ENCODE assay signal across 8 cellular contexts in the genomic region with DNA sequence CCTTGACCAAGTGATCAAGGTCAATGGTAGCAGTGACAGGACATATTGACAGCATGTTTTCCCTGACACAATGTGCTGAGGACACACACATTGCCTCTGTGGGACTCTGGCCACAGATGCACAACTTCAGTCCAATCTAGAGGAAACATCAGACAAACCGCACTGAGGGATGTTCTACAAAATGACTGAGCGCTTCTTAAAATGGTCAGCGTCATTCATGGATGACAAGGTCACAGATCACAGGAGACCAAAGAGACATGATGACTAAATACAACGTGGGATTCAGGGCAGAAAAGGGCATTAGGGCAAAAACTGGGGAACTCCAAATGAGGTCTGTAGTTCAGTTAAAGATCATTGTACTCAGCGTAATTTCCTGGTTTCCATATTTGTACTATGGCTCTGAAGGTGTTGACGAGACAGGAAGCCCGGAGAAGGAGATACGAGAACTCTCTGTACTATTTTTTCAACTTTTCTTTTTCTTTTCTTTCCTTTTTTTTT. TPM values are rescaled to one million over a fixed set of nuclear protein-coding genes. Genes with fewer than 3 reads are reported as not detected.
DNase-seq lines count a peak whose midpoint lies in the region; ATAC-seq and TF ChIP-seq lines count a peak whose summit lies in the region.

No MANE protein-coding gene starts in this region.

- H3K4me1 Mint-ChIP-seq in nephron progenitor cell (peaks cover 11% of the 10 kb centered on the region), neural progenitor cell (peaks cover 10% of the 10 kb centered on the region)

- H4K20me1 ChIP-seq in SU-DHL-6 (ENCODE audit: low read depth, low read length) = no peaks in the 10 kb centered on the region
- H4K20me1 ChIP-seq in neural progenitor cell (ENCODE audit: low read depth) = no peaks in the 10 kb centered on the region

- no peaks in the 10 kb centered on the region for H3K9me2 ChIP-seq in SU-DHL-6 (replicated peaks; ENCODE audit: insufficient read depth, low read length)

- CTCF ChIA-PET in GM10248 (lab: Yijun Ruan, JAX) = interaction anchor here (0.7 to 2.0 kb wide), 5 partner anchors 12 to 44 kb away, joined by 3 to 11 read pairs (median 3); no protein-coding TSS in a partner anchor

- peak; percentile 73 for DNase-seq in GM10248 (ENCODE audit: extremely low spot score)
- DNase-seq in dermis microvascular lymphatic vessel endothelial cell (ENCODE audit: low read depth in 2 of 2) = peak; percentile 11
- DNase-seq in nephron progenitor cell = no peak
- DNase-seq in epidermal melanocyte (ENCODE audit: insufficient read length, low spot score) = no peak
- DNase-seq in SHP77 treated with DMSO at 0.1 percent for 48 hours (lab: John Stamatoyannopoulos, UW) = no peak
- DNase-seq in neural progenitor cell (ENCODE audit: low spot score) = no peak

- H3K9ac ChIP-seq in SU-DHL-6 (ENCODE audit: low read length) = peak overlapping the region; percentile 34
- no peak overlapping the region for H3K9ac ChIP-seq in neural progenitor cell

- H3K36me3 ChIP-seq in SU-DHL-6 (ENCODE audit: low read length) (no peaks in the 10 kb centered on the region), neural progenitor cell (no peaks in the 10 kb centered on the region)

- H3K9me3 ChIP-seq in SU-DHL-6 (ENCODE audit: insufficient read depth, low read length) (no peaks in the 10 kb centered on the region), neural progenitor cell (ENCODE audit: low read depth) (no peaks in the 10 kb centered on the region)

- H3K9me3 Mint-ChIP-seq in nephron progenitor cell = no peaks in the 10 kb centered on the region
- no peaks in the 10 kb centered on the region for H3K9me3 Mint-ChIP-seq in neural progenitor cell

- H3K36me3 Mint-ChIP-seq in nephron progenitor cell (ENCODE audit: low read depth) (peaks cover 6% of the 10 kb centered on the region), neural progenitor cell (peaks cover 9% of the 10 kb centered on the region)

- POLR2A ChIA-PET in GM10248 (lab: Yijun Ruan, JAX) = interaction anchor here (0.6 kb wide), 1 partner anchor 22 kb away, joined by 8 read pairs; no protein-coding TSS in a partner anchor

- peaks cover 5% of the 10 kb centered on the region for H3K4me1 ChIP-seq in neural progenitor cell

- H3K27me3 Mint-ChIP-seq in nephron progenitor cell (ENCODE audit: low read depth, poor library complexity) (peaks cover 4% of the 10 kb centered on the region), neural progenitor cell (ENCODE audit: insufficient read depth, low read depth) (peaks cover 4% of the 10 kb centered on the region)

- no peaks in the 10 kb centered on the region for H3K79me2 ChIP-seq in SU-DHL-6 (ENCODE audit: insufficient read depth, low read length)
- H3K79me2 ChIP-seq in neural progenitor cell (ENCODE audit: low read depth) = no peaks in the 10 kb centered on the region

- H3F3A ChIP-seq in SU-DHL-6 (ENCODE audit: insufficient read depth) = peaks cover 26% of the 10 kb centered on the region
- no peaks in the 10 kb centered on the region for H3F3A ChIP-seq in neural progenitor cell (ENCODE audit: low read depth)

- ATAC-seq in GM21723 (IDR thresholded peaks at IDR 0.05; ENCODE audit: unreplicated experiment) = peak; percentile 60

- H3K4me3 ChIP-seq in SU-DHL-6 (ENCODE audit: insufficient read depth, low read length, poor library complexity, severe bottlenecking) = no peak overlapping the region
- H3K4me3 ChIP-seq in neural progenitor cell = no peak overlapping the region

- TF ChIP-seq CTCF in GM10248 (IDR thresholded peaks at IDR 0.05; ENCODE audit: control extremely low read depth, extremely low read depth, low read depth, missing control alignments) (no peak), SU-DHL-6 (IDR thresholded peaks at IDR 0.05; ENCODE audit: insufficient read depth, low read length, poor library complexity, severe bottlenecking) (no peak), nephron progenitor cell (IDR thresholded peaks at IDR 0.05) (no peak), neural progenitor cell (IDR thresholded peaks at IDR 0.05) (no peak)

- H3K4me3 Mint-ChIP-seq in nephron progenitor cell (no peak overlapping the region), neural progenitor cell (no peak overlapping the region)

- H3K27ac ChIP-seq in SU-DHL-6 (ENCODE audit: low read depth, low read length) (peak overlapping the region; percentile 79), neural progenitor cell (no peak overlapping the region)

- no peak overlapping the region for H3K27ac Mint-ChIP-seq in nephron progenitor cell
- H3K27ac Mint-ChIP-seq in neural progenitor cell = no peak overlapping the region

- H3K27me3 ChIP-seq in SU-DHL-6 (ENCODE audit: low read length) = no peaks in the 10 kb centered on the region
- H3K27me3 ChIP-seq in neural progenitor cell = no peaks in the 10 kb centered on the region

- H3K4me2 ChIP-seq in SU-DHL-6 (ENCODE audit: low read depth, low read length, poor library complexity, severe bottlenecking) (peak overlapping the region; percentile 42), neural progenitor cell (no peak overlapping the region)

- peak overlapping the region; percentile 79 for H2AFZ ChIP-seq in SU-DHL-6 (ENCODE audit: low read depth, low read length, severe bottlenecking)
- H2AFZ ChIP-seq in neural progenitor cell (replicated peaks) = no peak overlapping the region

RNA-seq across cellular contexts. Expression of gene PBX4, which starts 20.6 kb away (rescaled TPM):
- total RNA-seq in dermis microvascular lymphatic vessel endothelial cell (0.13 TPM in 1 of 2 replicates, not detected in the other), neural progenitor cell (ENCODE audit: low replicate concordance) (3.2 and 4.8 TPM in 2 replicates)

RNA-seq across cellular contexts. Expression of gene LPAR2, which starts 30.2 kb away (rescaled TPM):
- 0.51 and 1.0 TPM in 2 replicates for total RNA-seq in dermis microvascular lymphatic vessel endothelial cell
- 21.2 and 64.8 TPM in 2 replicates for total RNA-seq in neural progenitor cell (ENCODE audit: low replicate concordance)

RNA-seq across cellular contexts. Expression of gene GMIP, which starts 45.6 kb away (rescaled TPM):
- total RNA-seq in dermis microvascular lymphatic vessel endothelial cell = 3.7 and 8.0 TPM in 2 replicates
- 6.4 and 7.9 TPM in 2 replicates for total RNA-seq in neural progenitor cell (ENCODE audit: low replicate concordance)

RNA-seq across cellular contexts. Expression of gene CILP2, which starts 59.8 kb away (rescaled TPM):
- total RNA-seq in dermis microvascular lymphatic vessel endothelial cell (under 0.01 TPM in 2 replicates), neural progenitor cell (ENCODE audit: low replicate concordance) (1.0 and 3.3 TPM in 2 replicates)

Comparison
In these comparisons a context has a peak if more than half of its experiments do, and no peak if none do; other contexts are left out.
1. DNase-seq: peak in GM10248 (single experiment) and dermis microvascular lymphatic vessel endothelial cell (2 of 2); none in nephron progenitor cell (single experiment), epidermal melanocyte (single experiment), SHP77 treated with DMSO at 0.1 percent for 48 hours (single experiment) and neural progenitor cell (single experiment).
2. RNA of gene LPAR2, which starts 30.2 kb away (total RNA-seq): 21.2 to 64.8 TPM in neural progenitor cell; 0.51 to 1.0 TPM in dermis microvascular lymphatic vessel endothelial cell; every median in the first group is over 10 times any median in the second.